Comparison of ENCODE assay signal across 8 cellular contexts in the genomic region with DNA sequence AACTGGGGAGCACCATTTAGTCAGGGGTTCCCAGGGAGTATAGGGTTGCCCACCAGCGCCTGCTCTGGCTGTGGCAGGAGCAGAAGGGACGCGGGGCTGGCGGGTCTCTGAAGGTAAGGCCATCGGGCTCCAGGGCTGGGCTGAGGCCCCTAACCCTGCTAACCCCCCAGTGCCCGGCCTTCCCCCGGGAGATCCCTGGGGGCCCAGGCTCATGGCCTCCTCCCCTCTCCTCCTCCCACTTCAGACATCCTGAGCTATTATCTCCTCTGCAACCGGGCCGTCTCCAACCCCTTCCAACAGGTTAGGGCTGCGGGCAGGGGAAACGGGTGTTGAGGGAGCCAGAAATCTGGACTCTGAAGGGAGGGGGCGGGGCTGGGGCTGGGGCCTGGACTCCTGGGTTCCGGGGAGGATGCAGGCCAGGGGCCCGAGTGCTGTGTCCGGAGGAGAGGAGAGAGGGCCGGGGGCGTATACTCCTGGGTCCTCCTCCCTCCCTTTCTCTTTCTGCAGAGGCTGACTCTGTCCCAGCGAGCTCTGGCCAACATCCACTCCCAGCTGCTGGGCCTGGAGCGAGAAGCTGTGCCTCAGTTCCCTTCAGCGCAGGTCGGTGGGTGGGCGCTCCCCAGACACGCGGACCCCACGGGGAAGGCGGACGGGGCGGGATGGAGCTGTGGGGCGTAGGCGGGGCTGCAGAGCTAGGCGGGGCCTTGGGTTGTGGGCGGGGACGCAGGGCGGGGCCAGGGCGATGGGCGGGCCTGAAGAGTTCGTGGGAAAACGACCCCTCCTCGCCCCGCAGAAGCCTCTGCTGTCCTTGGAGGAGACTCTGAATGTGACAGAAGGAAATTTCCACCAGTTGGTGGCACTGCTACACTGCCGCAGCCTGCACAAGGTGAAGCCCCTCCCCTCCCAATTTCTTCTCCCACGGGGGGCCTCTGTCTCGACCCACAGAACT. TPM values are rescaled to one million over a fixed set of nuclear protein-coding genes. Genes with fewer than 3 reads are reported as not detected.
DNase-seq lines count a peak whose midpoint lies in the region; ATAC-seq, FAIRE-seq and TF ChIP-seq lines count a peak whose summit lies in the region.

No MANE protein-coding gene starts in this region.

- H3K36me3 ChIP-seq in fibroblast of lung (ENCODE audit: control insufficient read depth, insufficient read depth, low read length) (no peaks in the 10 kb centered on the region), pancreas (no peaks in the 10 kb centered on the region)

- no peak overlapping the region for H2AFZ ChIP-seq in fibroblast of lung (ENCODE audit: low read length)

- 7% methylated on average over 38 to 43 of the region's 43 CpGs for WGBS in pancreas, 2 donors

- H3K4me1 ChIP-seq in fibroblast of lung (ENCODE audit: control insufficient read depth, extremely low read depth, insufficient read depth, low read length) (no peaks in the 10 kb centered on the region), pancreas (peaks cover 14 to 21% (median 17%) of the 10 kb centered on the region in 3 donors)

- FAIRE-seq in pancreas (lab: Jason Lieb, UNC), result no peak

- DNase-seq in CMK (ENCODE audit: low read depth), result peak; percentile 62
- peak; percentile 34 to 43 for DNase-seq in Kasumi-1 (lab: John Stamatoyannopoulos, UW)
- DNase-seq in activated T-cell treated with anti-CD3 and anti-CD28 coated beads for 1 hour (ENCODE audit: low read depth), result peak; percentile 22
- DNase-seq in fibroblast of lung (ENCODE audit: low read depth in 2 of 2), result peak in 1 of 2 donors; percentile 28
- peak; percentile 59 to 90 (median 75) for DNase-seq in pancreas
- no peak for DNase-seq in NCI-H2029 treated with DMSO at 0.1 percent for 48 hours (lab: John Stamatoyannopoulos, UW)

- no peak overlapping the region for H3K9ac ChIP-seq in fibroblast of lung (ENCODE audit: insufficient read depth, low read length)

- H4K20me1 ChIP-seq in fibroblast of lung (ENCODE audit: control insufficient read depth, extremely low read depth, insufficient read depth, low read length), result no peaks in the 10 kb centered on the region

- peak overlapping the region in 1 of 4 experiments; percentile 25 for H3K4me3 ChIP-seq in fibroblast of lung (replicated peaks in 1 of 4; ENCODE audit: control extremely low read depth in 1 of 4, insufficient read depth in 1 of 4, low read depth in 3 of 4, low read length in 4 of 4)
- H3K4me3 ChIP-seq in pancreas, result peak overlapping the region in 2 of 4 donors; percentile 16 to 23

- H3K27me3 ChIP-seq in fibroblast of lung (ENCODE audit: control insufficient read depth, insufficient read depth, low read length) (no peaks in the 10 kb centered on the region), pancreas (no peaks in the 10 kb centered on the region)

- peak overlapping the region; percentile 68 for H3K4me2 ChIP-seq in fibroblast of lung (ENCODE audit: extremely low read depth, insufficient read depth, low read length)

- H3K27ac ChIP-seq in fibroblast of lung (ENCODE audit: insufficient read depth, low read length) (no peak overlapping the region), pancreas (peak overlapping the region; percentile 53 to 78 (median 76))

- ATAC-seq in pancreas (peak; percentile 71 to 81 (median 76)), HG02885 (IDR thresholded peaks at IDR 0.05; ENCODE audit: poor library complexity, unreplicated experiment) (no peak), GM21381 (IDR thresholded peaks at IDR 0.05; ENCODE audit: unreplicated experiment) (no peak)

- H3K79me2 ChIP-seq in fibroblast of lung (ENCODE audit: control insufficient read depth, insufficient read depth, low read length), result no peaks in the 10 kb centered on the region

- H3K9me3 ChIP-seq in fibroblast of lung (ENCODE audit: control insufficient read depth, insufficient read depth, low read depth, low read length) (no peaks in the 10 kb centered on the region), pancreas (no peaks in the 10 kb centered on the region)

- intact Hi-C loops in pancreas (cut with DNase I), result no loop called here

- peak in 1 of 2 donors; percentile 5 for TF ChIP-seq CTCF in fibroblast of lung (conservative IDR thresholded peaks at IDR 0.05 in 1 of 2, IDR thresholded peaks at IDR 0.05 in 1 of 2; ENCODE audit: low read depth in 1 of 2, low read length in 2 of 2)
- no peak for TF ChIP-seq CTCF in pancreas (IDR thresholded peaks at IDR 0.05)

RNA-seq across cellular contexts. Expression of a gene that starts 15.3 kb away (rescaled TPM):
- total RNA-seq in fibroblast of lung (not detected in 2 replicates), pancreas (10 to 100 TPM; 20.8 to 38.1 (median 24.6) TPM)
- polyA plus RNA-seq in fibroblast of lung (not detected in 2 replicates), pancreas (10 to 100 TPM; 40.0 to 78.0 TPM)
- polyA plus RNA-seq in fibroblast of lung (2012), result 0.12 TPM in 1 of 2 replicates, not detected in the other
- not detected in 2 replicates for polyA minus RNA-seq in fibroblast of lung (ENCODE audit: low replicate concordance)

RNA-seq across cellular contexts. Expression of a gene that starts 18.4 kb away (rescaled TPM):
- 20.8 and 32.4 TPM in 2 replicates for total RNA-seq in fibroblast of lung
- 11.0 and 12.7 TPM in 2 replicates for polyA plus RNA-seq in fibroblast of lung
- 25.3 and 31.6 TPM in 2 replicates for polyA plus RNA-seq in fibroblast of lung (2012)
- 33.7 and 47.3 TPM in 2 replicates for polyA minus RNA-seq in fibroblast of lung (ENCODE audit: low replicate concordance)
- 100 to 1,000 TPM in 4 of 6 donors, 10 to 100 TPM in 2; 64.8 to 173 (median 129) TPM for total RNA-seq in pancreas
- polyA plus RNA-seq in pancreas, result 100 to 1,000 TPM; 313 to 657 TPM

RNA-seq across cellular contexts. Expression of a gene that starts 33.0 kb away (rescaled TPM):
- total RNA-seq in fibroblast of lung, result 14.6 and 16.7 TPM in 2 replicates
- 0.46 and 0.84 TPM in 2 replicates for polyA plus RNA-seq in fibroblast of lung
- 1.7 and 3.1 TPM in 2 replicates for polyA plus RNA-seq in fibroblast of lung (2012)
- polyA minus RNA-seq in fibroblast of lung (ENCODE audit: low replicate concordance), result 0.70 and 2.3 TPM in 2 replicates
- 10 to 100 TPM in 5 of 6 donors, 1 to 10 TPM in 1; 8.6 to 23.4 (median 16.9) TPM for total RNA-seq in pancreas
- 10 to 100 TPM in 1 of 2 donors, 1 to 10 TPM in 1; 4.2 to 12.1 TPM for polyA plus RNA-seq in pancreas

RNA-seq across cellular contexts. Expression of a gene that starts 42.5 kb away (rescaled TPM):
- 14.7 and 15.9 TPM in 2 replicates for total RNA-seq in fibroblast of lung
- polyA plus RNA-seq in fibroblast of lung, result 3.4 and 7.2 TPM in 2 replicates
- 13.6 and 21.8 TPM in 2 replicates for polyA plus RNA-seq in fibroblast of lung (2012)
- 0.85 and 1.5 TPM in 2 replicates for polyA minus RNA-seq in fibroblast of lung (ENCODE audit: low replicate concordance)
- total RNA-seq in pancreas, result 10 to 100 TPM in 4 of 6 donors, 1 to 10 TPM in 2; 8.2 to 48.0 (median 20.4) TPM
- 10 to 100 TPM in 1 of 2 donors, 1 to 10 TPM in 1; 7.5 to 15.1 TPM for polyA plus RNA-seq in pancreas

Comparison
In these comparisons a context has a peak if more than half of its experiments do, and no peak if none do; other contexts are left out.
1. ATAC-seq: peak in pancreas (4 of 4); none in HG02885 (single experiment) and GM21381 (single experiment).
2. RNA of a gene that starts 15.3 kb away (total RNA-seq): 20.8 to 38.1 TPM in pancreas; not detected in fibroblast of lung; every median in the first group is over 10 times any median in the second.